1 cellular context compared by ENCODE assay signal in the genomic region with DNA sequence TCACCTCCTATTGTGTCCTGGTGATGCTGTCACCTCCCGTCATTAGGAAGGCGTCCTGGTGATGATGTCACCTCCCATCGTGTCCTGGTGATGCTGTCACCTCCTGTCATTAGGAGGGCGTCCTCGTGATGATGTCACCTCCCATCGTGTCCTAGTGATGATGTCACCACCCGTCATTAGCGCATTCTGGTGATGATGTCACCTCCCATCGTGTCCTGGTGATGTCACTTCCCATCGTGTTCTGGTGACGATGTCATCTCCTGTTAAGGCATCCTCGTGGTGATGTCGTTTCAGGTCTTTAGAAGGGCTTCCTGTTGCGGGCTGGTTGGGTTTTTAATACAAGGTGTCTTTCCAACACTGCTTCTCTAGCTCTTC.
TF ChIP-seq lines count a peak whose summit lies in the region.

No MANE protein-coding gene starts in this region.

TF ChIP-seq in SK-N-SH, 30 proteins besides CTCF, POLR2A, EP300 and RAD21 (continued from another document):
- TF ChIP-seq USF2 (IDR thresholded peaks at IDR 0.05; ENCODE audit: borderline replicate concordance, low read depth, low read length) (no peak), IRF3 (IDR thresholded peaks at IDR 0.05; ENCODE audit: low read depth, low read length) (no peak), FOXJ3 (CRISPR knock-in tag; IDR thresholded peaks at IDR 0.05) (no peak), ELF1 (IDR thresholded peaks at IDR 0.05) (no peak), CHD2 (IDR thresholded peaks at IDR 0.05; ENCODE audit: low read length, partially characterized antibody) (no peak)
